ENCODE assay signal across 10 cellular contexts in genomic region chr16:2341456-2342447, GRCh38. TPM values are rescaled to one million over a fixed set of nuclear protein-coding genes. Genes with fewer than 3 reads are reported as not detected.
DNase-seq lines count a peak whose midpoint lies in the region; ATAC-seq and TF ChIP-seq lines count a peak whose summit lies in the region.
"Had no signal": no experiment of that assay in that cellular context is flagged by ENCODE, and none has a peak within 500 bp of the region (broad histone marks: within the 10 kb centered on the region; RNA-seq: fewer than 3 reads in every experiment).

No MANE protein-coding gene starts in this region.

- no peak overlapping the region for H3K27ac Mint-ChIP-seq in activated CD4-positive, alpha-beta T cell treated with anti-CD3 and anti-CD28 coated beads for 36 hours
- no peak overlapping the region for H3K27ac Mint-ChIP-seq in activated B cell treated with CpG ODN at 0.5 μM for 24 hours

- peaks cover 0 to 39% (median 6%) of the 10 kb centered on the region in 7 donors for H3K27me3 ChIP-seq in spleen (replicated peaks in 1 of 7)
- H3K27me3 ChIP-seq in esophagus squamous epithelium: peaks cover 0 to 24% (median 0%) of the 10 kb centered on the region in 4 donors

- H3K4me1 Mint-ChIP-seq in activated CD4-positive, alpha-beta T cell treated with anti-CD3 and anti-CD28 coated beads for 36 hours: peaks cover 13% of the 10 kb centered on the region
- peaks cover 13% of the 10 kb centered on the region for H3K4me1 Mint-ChIP-seq in activated B cell treated with CpG ODN at 0.5 μM for 24 hours

- intact Hi-C loops in activated CD4-positive, alpha-beta T cell treated with anti-CD3 and anti-CD28 coated beads for 36 hours (cut with DNase I, micrococcal nuclease): loop anchor here (2.0 kb wide), 7 partner anchors 73 to 731 kb away; partner anchors contain the start of genes CCNF (in 1 of the 2), E4F1 (in 1 of the 2), MLST8 (in 1 of the 2) and PGP (in 1 of the 2)
- intact Hi-C loops in activated B cell treated with CpG ODN at 0.5 μM for 24 hours (cut with micrococcal nuclease): loop anchor here (2.0 kb wide), 2 partner anchors 81 to 91 kb away; partner anchors contain the start of gene ECI1
- intact Hi-C loops in left colon (cut with DNase I, micrococcal nuclease): loop anchor here in 1 of 2 donors (10.0 kb wide), 1 partner anchor 153 kb away; no protein-coding TSS in a partner anchor
- intact Hi-C loops in spleen (cut with DNase I; ENCODE audit: low total_unique reads): no loop called here
- intact Hi-C loops in esophagus squamous epithelium (cut with DNase I): loop anchor here (5.0 to 10.0 kb wide), 2 partner anchors 83 to 156 kb away; partner anchors contain the start of gene CCNF

- no peaks in the 10 kb centered on the region for H3K9me3 Mint-ChIP-seq in activated CD4-positive, alpha-beta T cell treated with anti-CD3 and anti-CD28 coated beads for 36 hours (ENCODE audit: low read depth)
- H3K9me3 Mint-ChIP-seq in activated B cell treated with CpG ODN at 0.5 μM for 24 hours: no peaks in the 10 kb centered on the region

- peak overlapping the region in 2 of 8 donors; percentile 24 to 31 for H3K27ac ChIP-seq in spleen
- peak overlapping the region in 2 of 4 donors; percentile 22 to 55 for H3K27ac ChIP-seq in esophagus squamous epithelium
- H3K27ac ChIP-seq: 22Rv1 had no signal

- no peak for TF ChIP-seq CTCF in activated B cell treated with CpG ODN at 0.5 μM for 24 hours (IDR thresholded peaks at IDR 0.05)
- no peak for TF ChIP-seq CTCF in spleen (IDR thresholded peaks at IDR 0.05 in 8 of 11, conservative IDR thresholded peaks at IDR 0.05 in 3 of 11)
- no peak for TF ChIP-seq CTCF in esophagus squamous epithelium (IDR thresholded peaks at IDR 0.05)

- TF ChIP-seq POLR2A in spleen (IDR thresholded peaks at IDR 0.05) (no peak), esophagus squamous epithelium (IDR thresholded peaks at IDR 0.05) (no peak), erythroblast (IDR thresholded peaks at IDR 0.05; ENCODE audit: low read length) (no peak)

- H3K9me3 ChIP-seq in spleen (peaks cover 0 to 4% (median 0%) of the 10 kb centered on the region in 8 donors), esophagus squamous epithelium (peaks cover 0 to 5% (median 0%) of the 10 kb centered on the region in 3 donors)

- peak; percentile 16 for DNase-seq in activated CD4-positive, alpha-beta T cell treated with anti-CD3 and anti-CD28 coated beads for 36 hours
- DNase-seq in activated CD4-positive, alpha-beta T cell treated with anti-CD3 and anti-CD28 coated beads, Interleukin-2, amount 50 U/mL, for 4 hours: no peak
- DNase-seq in activated B cell treated with CpG ODN at 0.5 μM for 24 hours (peak; percentile 25), left colon (peak; percentile 28 to 32), spleen (peak; percentile 82), esophagus squamous epithelium (lab: John Stamatoyannopoulos, UW) (no peak), dermis blood vessel endothelial cell (no peak), erythroblast (lab: John Stamatoyannopoulos, UW) (no peak)

- no peaks in the 10 kb centered on the region for H3K36me3 Mint-ChIP-seq in activated CD4-positive, alpha-beta T cell treated with anti-CD3 and anti-CD28 coated beads for 36 hours (ENCODE audit: low read depth)
- H3K36me3 Mint-ChIP-seq in activated B cell treated with CpG ODN at 0.5 μM for 24 hours (ENCODE audit: low read depth): no peaks in the 10 kb centered on the region

- H3K4me3 ChIP-seq in spleen (peak overlapping the region in 2 of 8 donors; percentile 21 to 98), esophagus squamous epithelium (peak overlapping the region in 2 of 4 donors; percentile 71 to 90)
- H3K4me3 ChIP-seq: smooth muscle cell had no signal

- peaks cover 7 to 29% (median 26%) of the 10 kb centered on the region in 6 donors for H3K4me1 ChIP-seq in spleen
- H3K4me1 ChIP-seq in esophagus squamous epithelium: peaks cover 8 to 27% (median 20%) of the 10 kb centered on the region in 3 donors

- 21 to 64% (median 31%) methylated on average over 25 to 77 of the region's 77 CpGs for WGBS in spleen, 5 donors
- WGBS in esophagus squamous epithelium, 2 donors: 57 to 59% methylated on average over 6 to 7 of the region's 77 CpGs

- H3K36me3 ChIP-seq in spleen (no peaks in the 10 kb centered on the region), esophagus squamous epithelium (no peaks in the 10 kb centered on the region)

- no peak for ATAC-seq in activated CD4-positive, alpha-beta T cell treated with anti-CD3 and anti-CD28 coated beads for 36 hours
- ATAC-seq in activated B cell treated with CpG ODN at 0.5 μM for 24 hours (ENCODE audit: low read depth): no peak
- ATAC-seq in left colon: no peak

- POLR2A ChIA-PET in activated CD4-positive, alpha-beta T cell treated with anti-CD3 and anti-CD28 coated beads for 36 hours (lab: Charles Lee): no interaction called here
- POLR2A ChIA-PET in activated B cell treated with CpG ODN at 0.5 μM for 24 hours (lab: Charles Lee): no interaction called here

- peaks cover 7% of the 10 kb centered on the region for H3K27me3 Mint-ChIP-seq in activated CD4-positive, alpha-beta T cell treated with anti-CD3 and anti-CD28 coated beads for 36 hours
- no peaks in the 10 kb centered on the region for H3K27me3 Mint-ChIP-seq in activated B cell treated with CpG ODN at 0.5 μM for 24 hours

- CTCF ChIA-PET in activated CD4-positive, alpha-beta T cell treated with anti-CD3 and anti-CD28 coated beads for 36 hours (lab: Charles Lee): no interaction called here
- CTCF ChIA-PET in activated B cell treated with CpG ODN at 0.5 μM for 24 hours (lab: Charles Lee): no interaction called here

- H3K4me3 Mint-ChIP-seq in activated CD4-positive, alpha-beta T cell treated with anti-CD3 and anti-CD28 coated beads for 36 hours: no peak overlapping the region
- H3K4me3 Mint-ChIP-seq in activated B cell treated with CpG ODN at 0.5 μM for 24 hours: no peak overlapping the region

RNA-seq across cellular contexts. Expression of gene ABCA3, which starts 1.2 kb away (rescaled TPM):
- 1 to 10 TPM; 6.0 to 7.2 TPM for total RNA-seq in activated CD4-positive, alpha-beta T cell treated with anti-CD3 and anti-CD28 coated beads for 36 hours
- total RNA-seq in activated B cell treated with CpG ODN at 0.5 μM for 24 hours (2.4 and 3.1 TPM in 2 replicates), left colon (1 to 10 TPM; 3.8 to 3.9 TPM), spleen (10 to 100 TPM in 1 of 7 donors, 1 to 10 TPM in 6; 6.5 to 12.6 (median 7.3) TPM), esophagus squamous epithelium (1 to 10 TPM in 3 of 4 donors, under 1 TPM in 1; 0.70 to 3.2 (median 2.7) TPM), dermis blood vessel endothelial cell (29.1 and 66.9 TPM in 2 replicates)
- 1 to 10 TPM; 2.5 to 5.5 (median 2.5) TPM for polyA plus RNA-seq in spleen

Comparison
In these comparisons a context has a peak if more than half of its experiments do, and no peak if none do; other contexts are left out.
1. DNase-seq: peak in activated CD4-positive, alpha-beta T cell treated with anti-CD3 and anti-CD28 coated beads for 36 hours (single experiment), activated B cell treated with CpG ODN at 0.5 μM for 24 hours (single experiment), left colon (2 of 2) and spleen (single experiment); none in activated CD4-positive, alpha-beta T cell treated with anti-CD3 and anti-CD28 coated beads, Interleukin-2, amount 50 U/mL, for 4 hours (0 of 2), esophagus squamous epithelium (single experiment), dermis blood vessel endothelial cell (single experiment) and erythroblast (0 of 2).